In genomic region chr12:15179672-15180071, GRCh38 we compare ENCODE assay signal across 31 cellular contexts. TPM values are rescaled to one million over a fixed set of nuclear protein-coding genes. Genes with fewer than 3 reads are reported as not detected.
DNase-seq lines count a peak whose midpoint lies in the region; ATAC-seq and TF ChIP-seq lines count a peak whose summit lies in the region.
"Had no signal": no experiment of that assay in that cellular context is flagged by ENCODE, and none has a peak within 500 bp of the region (broad histone marks: within the 10 kb centered on the region; RNA-seq: fewer than 3 reads in every experiment).

No MANE protein-coding gene starts in this region.

- peaks cover 70% of the 10 kb centered on the region for H3K4me1 Mint-ChIP-seq in osteocyte (ENCODE audit: unreplicated experiment)
- H3K4me1 Mint-ChIP-seq in type B pancreatic cell (ENCODE audit: unreplicated experiment) = peaks cover 23% of the 10 kb centered on the region
- H3K4me1 Mint-ChIP-seq in stimulated activated effector memory CD8-positive, alpha-beta T cell treated with anti-CD3 and anti-CD28 coated beads, Interleukin-12 subunit alpha, Interleukin-12 subunit beta, amount 100 ng/mL, for 72 hours = no peaks in the 10 kb centered on the region
- H3K4me1 Mint-ChIP-seq: activated B cell treated with CpG ODN at 0.5 μM for 24 hours; activated CD4-positive, alpha-beta T cell treated with anti-CD3 and anti-CD28 coated beads, Interleukin-2, amount 10 ng/mL, durations not matched to agents 7 days and 5 days; activated naive CD8-positive, alpha-beta T cell treated with anti-CD3 and anti-CD28 coated beads, Interleukin-2, amount 10 ng/mL, durations not matched to agents 7 days and 5 days had no signal

- no peak for TF ChIP-seq POLR2A in heart left ventricle (IDR thresholded peaks at IDR 0.05)

- no peaks in the 10 kb centered on the region for H3K36me3 ChIP-seq in heart left ventricle
- H3K36me3 ChIP-seq: neutrophil, SJSA1, suprapubic skin had no signal

- H3K27ac Mint-ChIP-seq in osteocyte (ENCODE audit: unreplicated experiment) = peak overlapping the region; percentile 85
- H3K27ac Mint-ChIP-seq in type B pancreatic cell = peak overlapping the region; percentile 14
- H3K27ac Mint-ChIP-seq in stimulated activated effector memory CD8-positive, alpha-beta T cell treated with anti-CD3 and anti-CD28 coated beads, Interleukin-12 subunit alpha, Interleukin-12 subunit beta, amount 100 ng/mL, for 72 hours = no peak overlapping the region
- H3K27ac Mint-ChIP-seq: activated B cell treated with CpG ODN at 0.5 μM for 24 hours; activated CD4-positive, alpha-beta T cell treated with anti-CD3 and anti-CD28 coated beads, Interleukin-2, amount 10 ng/mL, durations not matched to agents 7 days and 5 days; activated naive CD8-positive, alpha-beta T cell treated with anti-CD3 and anti-CD28 coated beads, Interleukin-2, amount 10 ng/mL, durations not matched to agents 7 days and 5 days; activated T-cell treated with anti-CD3 and anti-CD28 coated beads, Interleukin-2, amount 50 U/mL, for 24 hours; dendritic cell treated with granulocyte-macrophage colony-stimulating factor and Interleukin-4, amounts not matched to agents 40 ng/mL and 50 ng/mL, for 4 days; progenitor cell of endocrine pancreas had no signal

- H3K27ac ChIP-seq in heart left ventricle = peak overlapping the region in 9 of 12 donors; percentile 19 to 73 (median 63)
- H3K27ac ChIP-seq: neutrophil, SJSA1 had no signal

- H3K4me3 ChIP-seq in heart left ventricle = no peak overlapping the region
- H3K4me3 ChIP-seq: SJSA1, suprapubic skin had no signal

- H3K36me3 Mint-ChIP-seq in osteocyte (ENCODE audit: unreplicated experiment) (peaks cover 19% of the 10 kb centered on the region), type B pancreatic cell (peaks cover 15% of the 10 kb centered on the region)
- no peaks in the 10 kb centered on the region for H3K36me3 Mint-ChIP-seq in stimulated activated effector memory CD8-positive, alpha-beta T cell treated with anti-CD3 and anti-CD28 coated beads, Interleukin-12 subunit alpha, Interleukin-12 subunit beta, amount 100 ng/mL, for 72 hours
- H3K36me3 Mint-ChIP-seq: activated naive CD8-positive, alpha-beta T cell treated with anti-CD3 and anti-CD28 coated beads, Interleukin-2, amount 10 ng/mL, durations not matched to agents 7 days and 5 days had no signal

- H3K9me3 ChIP-seq in heart left ventricle = peaks cover 0 to 5% (median 0%) of the 10 kb centered on the region in 12 donors
- H3K9me3 ChIP-seq: Caco-2, neutrophil, SJSA1, suprapubic skin had no signal

- H3K9me3 Mint-ChIP-seq in osteocyte (ENCODE audit: unreplicated experiment) (no peaks in the 10 kb centered on the region), type B pancreatic cell (peaks cover 4% of the 10 kb centered on the region)
- H3K9me3 Mint-ChIP-seq in stimulated activated effector memory CD8-positive, alpha-beta T cell treated with anti-CD3 and anti-CD28 coated beads, Interleukin-12 subunit alpha, Interleukin-12 subunit beta, amount 100 ng/mL, for 72 hours = no peaks in the 10 kb centered on the region
- H3K9me3 Mint-ChIP-seq: activated B cell treated with CpG ODN at 0.5 μM for 24 hours; activated CD4-positive, alpha-beta T cell treated with anti-CD3 and anti-CD28 coated beads, Interleukin-2, amount 10 ng/mL, durations not matched to agents 7 days and 5 days; activated naive CD8-positive, alpha-beta T cell treated with anti-CD3 and anti-CD28 coated beads, Interleukin-2, amount 10 ng/mL, durations not matched to agents 7 days and 5 days; activated T-cell treated with anti-CD3 and anti-CD28 coated beads, Interleukin-2, amount 50 U/mL, for 24 hours; dendritic cell treated with granulocyte-macrophage colony-stimulating factor and Interleukin-4, amounts not matched to agents 40 ng/mL and 50 ng/mL, for 4 days had no signal

- H3K27me3 Mint-ChIP-seq in osteocyte (ENCODE audit: unreplicated experiment) (no peaks in the 10 kb centered on the region), type B pancreatic cell (peaks cover 4% of the 10 kb centered on the region)
- H3K27me3 Mint-ChIP-seq: progenitor cell of endocrine pancreas had no signal

- ATAC-seq in heart left ventricle = peak in 2 of 4 donors; percentile 61 to 81
- no peak for ATAC-seq in stimulated activated effector memory CD8-positive, alpha-beta T cell treated with anti-CD3 and anti-CD28 coated beads, Interleukin-12 subunit alpha, Interleukin-12 subunit beta, amount 100 ng/mL, for 72 hours

- no peaks in the 10 kb centered on the region for H3K27me3 ChIP-seq in heart left ventricle
- H3K27me3 ChIP-seq: SJSA1, suprapubic skin had no signal

- intact Hi-C loops in heart left ventricle (cut with DNase I) = no loop called here

- no peak for TF ChIP-seq CTCF in heart left ventricle (IDR thresholded peaks at IDR 0.05)
- no peak for TF ChIP-seq CTCF in osteocyte (IDR thresholded peaks at IDR 0.05)
- TF ChIP-seq CTCF in type B pancreatic cell (conservative IDR thresholded peaks at IDR 0.05) = no peak

- 54 to 68% (median 64%) methylated on average over 2 of the region's 2 CpGs for WGBS in heart left ventricle, 4 donors

- DNase-seq in NCI-H2227 (lab: John Stamatoyannopoulos, UW; ENCODE audit: unreplicated experiment) (peak; percentile 25), NCI-H2227 treated with DMSO at 0.1 percent for 48 hours (lab: John Stamatoyannopoulos, UW) (no peak), heart left ventricle (peak in 1 of 5 donors; percentile 20), osteocyte (ENCODE audit: extremely low spot score, unreplicated experiment) (no peak), type B pancreatic cell (ENCODE audit: extremely low spot score, unreplicated experiment) (no peak), NCI-H82 treated with DMSO at 0.1 percent for 48 hours (lab: John Stamatoyannopoulos, UW; ENCODE audit: unreplicated experiment) (no peak)
- DNase-seq in activated CD8-positive, alpha-beta memory T cell treated with anti-CD3 and anti-CD28 coated beads for 24 hours = no peak
- DNase-seq in stimulated activated effector memory CD8-positive, alpha-beta T cell treated with anti-CD3 and anti-CD28 coated beads, Interleukin-12 subunit alpha, Interleukin-12 subunit beta, amount 100 ng/mL, for 72 hours (ENCODE audit: low spot score in 2 of 2) = no peak
- DNase-seq: 8988T; activated B cell treated with CpG ODN at 0.5 μM for 24 hours; activated CD4-positive, alpha-beta T cell treated with anti-CD3 and anti-CD28 coated beads, Interleukin-2, amount 10 ng/mL, durations not matched to agents 7 days and 5 days; activated gamma-delta T cell treated with Interleukin-2 at 50 U/mL for 16 hours; activated naive CD8-positive, alpha-beta T cell treated with anti-CD3 and anti-CD28 coated beads, Interleukin-2, amount 10 ng/mL, durations not matched to agents 7 days and 5 days; activated T-cell treated with anti-CD3 and anti-CD28 coated beads, Interleukin-2, amount 50 U/mL, for 24 hours; aorta; C1 segment of cervical spinal cord; Caco-2; central memory CD4-positive, alpha-beta T cell; DMS79 treated with DMSO at 0.1 percent for 48 hours; GDM1; kidney glomerular epithelial cell; mesenchymal stem cell; NCI-H1417 treated with DMSO at 0.1 percent for 48 hours; NCI-H774; stimulated activated CD4-positive, alpha-beta T cell treated with anti-CD3 and anti-CD28 coated beads, Interleukin-15, amount 100 ng/mL, for 24 hours; stimulated activated CD4-positive, alpha-beta T cell treated with anti-CD3 and anti-CD28 coated beads, Interleukin-4, amount 100 ng/mL, for 4 hours had no signal

- H3K4me3 Mint-ChIP-seq in osteocyte (ENCODE audit: unreplicated experiment) (no peak overlapping the region), type B pancreatic cell (peak overlapping the region; percentile 35)
- H3K4me3 Mint-ChIP-seq in stimulated activated effector memory CD8-positive, alpha-beta T cell treated with anti-CD3 and anti-CD28 coated beads, Interleukin-12 subunit alpha, Interleukin-12 subunit beta, amount 100 ng/mL, for 72 hours = no peak overlapping the region
- H3K4me3 Mint-ChIP-seq: activated B cell treated with CpG ODN at 0.5 μM for 24 hours; activated CD4-positive, alpha-beta T cell treated with anti-CD3 and anti-CD28 coated beads, Interleukin-2, amount 10 ng/mL, durations not matched to agents 7 days and 5 days; activated naive CD8-positive, alpha-beta T cell treated with anti-CD3 and anti-CD28 coated beads, Interleukin-2, amount 10 ng/mL, durations not matched to agents 7 days and 5 days; activated T-cell treated with anti-CD3 and anti-CD28 coated beads, Interleukin-2, amount 50 U/mL, for 24 hours; dendritic cell treated with granulocyte-macrophage colony-stimulating factor and Interleukin-4, amounts not matched to agents 40 ng/mL and 50 ng/mL, for 4 days had no signal

- peaks cover 0 to 50% (median 5%) of the 10 kb centered on the region in 12 donors for H3K4me1 ChIP-seq in heart left ventricle
- H3K4me1 ChIP-seq: Caco-2, SJSA1 had no signal

RNA-seq across cellular contexts. Expression of gene RERG, which starts 41.5 kb away (rescaled TPM):
- total RNA-seq in heart left ventricle = 10 to 100 TPM in 1 of 9 donors, 1 to 10 TPM in 8; 2.9 to 17.7 (median 4.2) TPM
- polyA plus RNA-seq in heart left ventricle = 1 to 10 TPM; 3.7 to 5.3 TPM
- 83.8 and 92.7 TPM in 2 replicates for total RNA-seq in osteocyte
- total RNA-seq in type B pancreatic cell (ENCODE audit: low replicate concordance) = 24.2 and 32.3 TPM in 2 replicates
- total RNA-seq: activated B cell treated with CpG ODN at 0.5 μM for 24 hours; activated naive CD8-positive, alpha-beta T cell treated with anti-CD3 and anti-CD28 coated beads, Interleukin-2, amount 10 ng/mL, durations not matched to agents 7 days and 5 days; Caco-2; SJSA1 had no signal
